10 cellular contexts compared by ENCODE assay signal in genomic region chr17:80063815-80064585, GRCh38. TPM values are rescaled to one million over a fixed set of nuclear protein-coding genes. Genes with fewer than 3 reads are reported as not detected.
A peak's percentile ranks its signal among the peaks of the same experiment; 100 is the strongest.
DNase-seq lines count a peak whose midpoint lies in the region; TF ChIP-seq lines count a peak whose summit lies in the region.
"Had no signal": no experiment of that assay in that cellular context is flagged by ENCODE, and none has a peak within 500 bp of the region (broad histone marks: within the 10 kb centered on the region; RNA-seq: fewer than 3 reads in every experiment).

No MANE protein-coding gene starts in this region.

- H3K4me1 Mint-ChIP-seq in type B pancreatic cell (ENCODE audit: unreplicated experiment): peaks cover 14% of the 10 kb centered on the region
- no peaks in the 10 kb centered on the region for H3K4me1 Mint-ChIP-seq in immature natural killer cell
- H3K4me1 Mint-ChIP-seq: activated B cell treated with CpG ODN at 0.5 μM for 24 hours had no signal

- H3K4me1 ChIP-seq in SJSA1 (replicated peaks): peaks cover 18% of the 10 kb centered on the region

- H3K27ac Mint-ChIP-seq in type B pancreatic cell (no peak overlapping the region), immature natural killer cell (no peak overlapping the region)
- H3K27ac Mint-ChIP-seq: activated B cell treated with CpG ODN at 0.5 μM for 24 hours had no signal

- H3K36me3 Mint-ChIP-seq in type B pancreatic cell: peaks cover 8% of the 10 kb centered on the region
- no peaks in the 10 kb centered on the region for H3K36me3 Mint-ChIP-seq in immature natural killer cell

- H3K27me3 Mint-ChIP-seq in type B pancreatic cell: no peaks in the 10 kb centered on the region
- H3K27me3 Mint-ChIP-seq in immature natural killer cell (ENCODE audit: low read depth in 3 of 3): peaks cover 0 to 5% (median 0%) of the 10 kb centered on the region in 3 donors
- H3K27me3 Mint-ChIP-seq: activated B cell treated with CpG ODN at 0.5 μM for 24 hours had no signal

- no peaks in the 10 kb centered on the region for H3K9me3 ChIP-seq in SJSA1 (replicated peaks)

- DNase-seq in GM12865 (ENCODE audit: low read depth) (peak; percentile 5), SJSA1 (ENCODE audit: low read depth in 1 of 2, low spot score in 2 of 2) (peak; percentile 63 to 91), globus pallidus (ENCODE audit: low spot score) (peak; percentile 16), skeletal muscle cell (ENCODE audit: low read depth) (peak; percentile 23), epidermal melanocyte (ENCODE audit: insufficient read length, low spot score) (no peak), GOT3 (lab: John Stamatoyannopoulos, UW) (no peak), type B pancreatic cell (ENCODE audit: extremely low spot score, unreplicated experiment) (no peak), immature natural killer cell (no peak)
- DNase-seq: activated B cell treated with CpG ODN at 0.5 μM for 24 hours had no signal

- TF ChIP-seq CTCF in GM12865 (IDR thresholded peaks at IDR 0.05; ENCODE audit: insufficient read depth, low read depth, low read length, missing control alignments): no peak
- TF ChIP-seq CTCF in type B pancreatic cell (conservative IDR thresholded peaks at IDR 0.05): no peak

- H3K36me3 ChIP-seq in SJSA1: no peaks in the 10 kb centered on the region

- H3K4me3 ChIP-seq in GM12865 (ENCODE audit: low read depth, low read length) (no peak overlapping the region), SJSA1 (no peak overlapping the region), skeletal muscle cell (ENCODE audit: low read depth, low read length) (no peak overlapping the region)

- H3K9me3 Mint-ChIP-seq in type B pancreatic cell (no peaks in the 10 kb centered on the region), immature natural killer cell (no peaks in the 10 kb centered on the region)
- H3K9me3 Mint-ChIP-seq: activated B cell treated with CpG ODN at 0.5 μM for 24 hours had no signal

- no peaks in the 10 kb centered on the region for H3K27me3 ChIP-seq in SJSA1 (replicated peaks)

- H3K4me3 Mint-ChIP-seq in type B pancreatic cell (no peak overlapping the region), immature natural killer cell (no peak overlapping the region)
- H3K4me3 Mint-ChIP-seq: activated B cell treated with CpG ODN at 0.5 μM for 24 hours had no signal

- 0 out of 2 replicates have a peak overlapping the region, but pooled peaks have one; percentile 7 for H3K27ac ChIP-seq in SJSA1
- H3K27ac ChIP-seq: epithelial cell of prostate had no signal

RNA-seq across cellular contexts. Expression of gene CCDC40, which starts 27.6 kb away (rescaled TPM):
- 2.2 TPM in 1 of 2 replicates, not detected in the other for total RNA-seq in SJSA1 (2014; rRNA removed; shearing (Covaris generic))
- 8.5 and 29.6 TPM in 2 replicates for total RNA-seq in type B pancreatic cell (ENCODE audit: low replicate concordance)
- polyA plus RNA-seq in immature natural killer cell: not detected

RNA-seq across cellular contexts. Expression of gene TBC1D16, which starts 28.3 kb away (rescaled TPM):
- 39.5 and 42.0 TPM in 2 replicates for total RNA-seq in SJSA1 (2014; rRNA removed; shearing (Covaris generic))
- total RNA-seq in type B pancreatic cell (ENCODE audit: low replicate concordance): 35.5 and 71.9 TPM in 2 replicates
- under 1 TPM in 1 of 3 donors, not detected in 2; 0.27 TPM for polyA plus RNA-seq in immature natural killer cell

RNA-seq across cellular contexts. Expression of gene GAA, which starts 37.4 kb away (rescaled TPM):
- total RNA-seq in SJSA1 (2014; rRNA removed; shearing (Covaris generic)): 35.7 and 49.9 TPM in 2 replicates
- total RNA-seq in type B pancreatic cell (ENCODE audit: low replicate concordance): 37.7 and 40.7 TPM in 2 replicates
- 10 to 100 TPM; 14.7 to 20.0 (median 15.4) TPM for polyA plus RNA-seq in immature natural killer cell

Comparison
In these comparisons a context has a peak if more than half of its experiments do, and no peak if none do; other contexts are left out.
1. DNase-seq: peak in GM12865 (single experiment), SJSA1 (2 of 2), globus pallidus (single experiment) and skeletal muscle cell (single experiment); none in epidermal melanocyte (single experiment), GOT3 (single experiment), type B pancreatic cell (single experiment) and immature natural killer cell (0 of 3).